Comparison of ENCODE assay signal across 1 cellular context in genomic region chr3:19146685-19147650, GRCh38.
TF ChIP-seq lines count a peak whose summit lies in the region.

No MANE protein-coding gene starts in this region.

TF ChIP-seq in K562, 482 proteins besides CTCF, POLR2A, EP300 and RAD21 (continued from another document and continues in another):
- peak; percentile 85 for TF ChIP-seq MGA (IDR thresholded peaks at IDR 0.05)
- no peak for TF ChIP-seq NR0B1 (IDR thresholded peaks at IDR 0.05; ENCODE audit: partially characterized antibody)
- TF ChIP-seq CHD1 (IDR thresholded peaks at IDR 0.05; ENCODE audit: low read length) = no peak
- TF ChIP-seq UBTF (IDR thresholded peaks at IDR 0.05; ENCODE audit: borderline replicate concordance in 1 of 2, low read depth in 2 of 2, low read length in 2 of 2) = 0 out of 4 replicates have a peak, but pooled peaks of 1 of the 2 experiments have one; percentile 40
- TF ChIP-seq ATF1 (CRISPR knock-in tag; IDR thresholded peaks at IDR 0.05) = no peak
- TF ChIP-seq ATF1 (tag; IDR thresholded peaks at IDR 0.05) = peak; percentile 75
- no peak for TF ChIP-seq THRB (CRISPR knock-in tag; conservative IDR thresholded peaks at IDR 0.05)
- TF ChIP-seq SP1 (CRISPR knock-in tag; IDR thresholded peaks at IDR 0.05) = no peak
- no peak for TF ChIP-seq ZNF121 (CRISPR knock-in tag; conservative IDR thresholded peaks at IDR 0.05)
- TF ChIP-seq GTF2B (IDR thresholded peaks at IDR 0.05; ENCODE audit: extremely low read depth, insufficient read length) = no peak
- no peak for TF ChIP-seq NELFE (IDR thresholded peaks at IDR 0.05; ENCODE audit: insufficient read depth, insufficient read length)
- TF ChIP-seq ZNF134 (CRISPR knock-in tag; conservative IDR thresholded peaks at IDR 0.05) = no peak
- TF ChIP-seq PRDM10 (IDR thresholded peaks at IDR 0.05; ENCODE audit: partially characterized antibody) = peak; percentile 70
- no peak for TF ChIP-seq ZNF76 (CRISPR knock-in tag; IDR thresholded peaks at IDR 0.05; ENCODE audit: borderline replicate concordance)
- TF ChIP-seq ETV6 (IDR thresholded peaks at IDR 0.05; ENCODE audit: borderline replicate concordance in 1 of 2, low read depth in 2 of 2, low read length in 1 of 2) = no peak
- TF ChIP-seq ETV6 (CRISPR knock-in tag; IDR thresholded peaks at IDR 0.05; ENCODE audit: borderline replicate concordance) = no peak
- no peak for TF ChIP-seq MEF2A (IDR thresholded peaks at IDR 0.05; ENCODE audit: control insufficient read depth, low read depth, low read length)
- no peak for TF ChIP-seq IFI16 (CRISPR knock-in tag; IDR thresholded peaks at IDR 0.05)
- peak; percentile 80 for TF ChIP-seq EGR1 (conservative IDR thresholded peaks at IDR 0.05)
- TF ChIP-seq FOXM1 (IDR thresholded peaks at IDR 0.05; ENCODE audit: low read depth) = peak; percentile 51; the same call in 1 of the 2 replicates
- no peak for TF ChIP-seq FOXM1 (CRISPR knock-in tag; IDR thresholded peaks at IDR 0.05; ENCODE audit: low read depth)
- TF ChIP-seq PATZ1 (CRISPR knock-in tag; IDR thresholded peaks at IDR 0.05; ENCODE audit: borderline replicate concordance) = peak; percentile 69; the same call in 1 of the 2 replicates
- TF ChIP-seq HES1 (IDR thresholded peaks at IDR 0.05; ENCODE audit: low read depth) = no peak
- 0 out of 2 replicates have a peak, but pooled peaks have one; percentile 36 for TF ChIP-seq GATAD2A (IDR thresholded peaks at IDR 0.05)
- TF ChIP-seq ZNF146 (CRISPR knock-in tag; IDR thresholded peaks at IDR 0.05; ENCODE audit: unreplicated experiment) = no peak
- peak; percentile 49; the same call in 1 of the 2 replicates for TF ChIP-seq RBFOX2 (IDR thresholded peaks at IDR 0.05; ENCODE audit: low read depth, low read length)
- TF ChIP-seq SPI1 (IDR thresholded peaks at IDR 0.05; ENCODE audit: borderline replicate concordance, low read depth, low read length) = no peak
